9 cellular contexts compared by ENCODE assay signal in the genomic region with DNA sequence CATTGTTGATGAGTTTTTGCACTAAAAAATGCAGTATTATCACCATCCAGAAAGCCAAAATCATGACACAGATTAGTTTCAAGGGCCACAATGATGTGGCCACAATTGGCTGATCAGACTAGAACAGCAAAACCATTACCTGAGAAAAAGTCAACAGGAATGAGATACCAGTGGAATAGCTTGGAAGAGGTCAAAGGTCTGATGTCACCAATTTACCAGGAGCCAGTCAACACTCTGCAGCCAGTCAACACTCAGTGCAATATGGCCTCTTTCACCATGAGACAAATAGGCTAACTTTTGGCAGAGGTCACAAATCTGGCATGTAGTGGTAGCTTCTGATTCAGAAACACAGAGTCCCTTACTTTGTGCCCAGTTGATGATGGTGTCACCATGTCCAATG. TPM values are rescaled to one million over a fixed set of nuclear protein-coding genes. Genes with fewer than 3 reads are reported as not detected.
"Had no signal": no experiment of that assay in that cellular context is flagged by ENCODE, and none has a peak within 500 bp of the region (broad histone marks: within the 10 kb centered on the region; RNA-seq: fewer than 3 reads in every experiment).

No MANE protein-coding gene starts in this region.

- H3K4me3 ChIP-seq: GM12878 had no signal

- ATAC-seq: GM12878 had no signal

- DNase-seq: GDM1, GF-D8 had no signal

- FAIRE-seq: G401.6, GM12878, GM12891, GM12892, GM18507, GM19239 had no signal

RNA-seq across cellular contexts. Expression of a gene that starts 7.5 kb away (rescaled TPM):
- total RNA-seq: G401, GM12878 had no signal
